Comparison of ENCODE assay signal across 33 cellular contexts in the genomic region with DNA sequence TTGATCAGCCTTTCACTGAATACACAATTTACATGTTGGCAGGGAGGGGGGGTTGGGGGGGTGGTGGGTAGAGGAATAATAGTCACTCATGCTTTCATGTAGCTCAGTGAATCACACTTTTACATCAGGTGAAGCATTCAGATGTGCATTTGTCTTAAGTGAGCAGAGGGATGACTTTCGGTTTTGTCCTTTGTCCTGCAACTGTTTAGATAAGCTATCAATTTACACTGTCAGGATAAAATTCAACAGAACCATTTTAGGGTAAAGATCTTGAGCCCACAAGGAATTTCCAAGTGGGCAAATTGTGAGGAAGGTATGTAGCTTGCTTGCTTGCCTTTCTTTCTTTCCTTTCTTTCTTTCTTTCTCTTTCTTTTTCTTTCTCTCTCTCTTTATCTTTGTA.
"Had no signal": no experiment of that assay in that cellular context is flagged by ENCODE, and none has a peak within 500 bp of the region (broad histone marks: within the 10 kb centered on the region; RNA-seq: fewer than 3 reads in every experiment).

No MANE protein-coding gene starts in this region.

- ATAC-seq: Panc1, Right ventricle myocardium inferior, SK-N-SH treated with all-trans-retinoic acid at 6 μM for 48 hours, T-cell had no signal

- H3K4me2 ChIP-seq: PC-9 had no signal

- DNase-seq: Kasumi-1, KG1, MG63, NCI-H1048, NCI-H1092 treated with DMSO at 0.1 percent for 48 hours, NCI-H1105 treated with DMSO at 0.1 percent for 48 hours, NCI-H1417, NCI-H1436, NCI-H146, NCI-H1694 treated with DMSO at 0.1 percent for 48 hours, NCI-H187 treated with DMSO at 0.1 percent for 48 hours, NCI-H2029, NCI-H2081, NCI-H2171, NCI-H226, NCI-H446 treated with DMSO at 0.1 percent for 48 hours, NCI-H510A, NCI-H524, NCI-H526, NCI-H69, NCI-H748 treated with DMSO at 0.1 percent for 48 hours, NCI-H82, PC-9, SHP77, SIG-M5, SJCRH30, T-cell had no signal

- H3K9me3 ChIP-seq: MG63, SJCRH30 had no signal

- H3K4me3 ChIP-seq: MG63, PC-9, SJCRH30, SK-N-MC had no signal

- H2AFZ ChIP-seq: PC-9 had no signal

- H3K27me3 ChIP-seq: SJCRH30 had no signal

- H3K36me3 ChIP-seq: MG63, SJCRH30 had no signal

- FAIRE-seq: RCC 7860 had no signal

- H3K4me1 ChIP-seq: SJCRH30 had no signal

- H3K27ac ChIP-seq: PC-9, RWPE1, SJCRH30, SK-N-MC had no signal
